23 cellular contexts compared by ENCODE assay signal in genomic region chr14:98412431-98412830, GRCh38.
"Had no signal": no experiment of that assay in that cellular context is flagged by ENCODE, and none has a peak within 500 bp of the region (broad histone marks: within the 10 kb centered on the region; RNA-seq: fewer than 3 reads in every experiment).

No MANE protein-coding gene starts in this region.

- H3K36me3 ChIP-seq: left ventricle myocardium inferior, neural progenitor cell, neutrophil, right atrium auricular region, right lobe of liver, tibial nerve, uterus had no signal

- H3K4me2 ChIP-seq: neural progenitor cell had no signal

- H3K27ac ChIP-seq: left ventricle myocardium inferior, neural progenitor cell, neutrophil, right atrium auricular region, right lobe of liver, tibial nerve, uterus had no signal

- ATAC-seq: natural killer cell; right lobe of liver; stimulated activated effector memory CD8-positive, alpha-beta T cell treated with anti-CD3 and anti-CD28 coated beads, Interleukin-12 subunit alpha, Interleukin-12 subunit beta, amount 100 ng/mL, for 72 hours; stimulated activated naive CD8-positive, alpha-beta T cell treated with anti-CD3 and anti-CD28 coated beads, Interleukin-15, amount 100 ng/mL, for 72 hours had no signal

- H3K27me3 ChIP-seq: neural progenitor cell, neutrophil, right atrium auricular region, right lobe of liver, tibial nerve, uterus had no signal

- H3K9ac ChIP-seq: neural progenitor cell had no signal

- H3K4me3 ChIP-seq: left ventricle myocardium inferior, lung, neural progenitor cell, right atrium auricular region, right lobe of liver, skin epidermis, tibial nerve, uterus had no signal

- H3K4me1 ChIP-seq: left ventricle myocardium inferior, right atrium auricular region, right lobe of liver, tibial nerve, uterus had no signal

- H3K9me3 ChIP-seq: left ventricle myocardium inferior, neutrophil, right atrium auricular region, right lobe of liver, tibial nerve, uterus had no signal

- DNase-seq: islet precursor cell; left ventricle myocardium inferior; mesendoderm; naive B cell; natural killer cell; nephron progenitor cell; occipital lobe; right lobe of liver; stimulated activated CD4-positive, alpha-beta T cell treated with anti-CD3 and anti-CD28 coated beads, Interleukin-12 subunit alpha, Interleukin-12 subunit beta, amount 100 ng/mL, for 4 hours; stimulated activated CD4-positive, alpha-beta T cell treated with anti-CD3 and anti-CD28 coated beads, Interleukin-15, amount 100 ng/mL, for 24 hours; stimulated activated CD4-positive, alpha-beta T cell treated with anti-CD3 and anti-CD28 coated beads, Interleukin-2, amount 100 ng/mL, for 24 hours; stimulated activated CD4-positive, alpha-beta T cell treated with anti-CD3 and anti-CD28 coated beads, Interleukin-4, amount 100 ng/mL, for 1 hour; stimulated activated naive CD4-positive, alpha-beta T cell treated with Interleukin-2 at 50 U/mL for 16 hours; stimulated activated naive CD8-positive, alpha-beta T cell treated with anti-CD3 and anti-CD28 coated beads, Interleukin-15, amount 100 ng/mL, for 72 hours; substantia nigra; uterus had no signal
